Comparison of ENCODE assay signal across 19 cellular contexts in genomic region chr2:52034706-52035105, GRCh38.
A peak's percentile ranks its signal among the peaks of the same experiment; 100 is the strongest.
DNase-seq lines count a peak whose midpoint lies in the region; ATAC-seq and TF ChIP-seq lines count a peak whose summit lies in the region.
"Had no signal": no experiment of that assay in that cellular context is flagged by ENCODE, and none has a peak within 500 bp of the region (broad histone marks: within the 10 kb centered on the region; RNA-seq: fewer than 3 reads in every experiment).

No MANE protein-coding gene starts in this region.

- peaks cover 21% of the 10 kb centered on the region for H3K4me1 ChIP-seq in HAP-1
- peaks cover 10% of the 10 kb centered on the region for H3K4me1 ChIP-seq in OCI-LY3 (ENCODE audit: low read length)
- H3K4me1 ChIP-seq: colonic mucosa, neural progenitor cell, spleen had no signal

- H3K27me3 ChIP-seq in HAP-1 (ENCODE audit: low read depth) (no peaks in the 10 kb centered on the region), OCI-LY3 (ENCODE audit: low read depth, low read length) (no peaks in the 10 kb centered on the region)
- H3K27me3 ChIP-seq: colonic mucosa, neural progenitor cell, spleen had no signal

- H3K36me3 ChIP-seq in HAP-1 (replicated peaks) (no peaks in the 10 kb centered on the region), OCI-LY3 (replicated peaks; ENCODE audit: low read depth, low read length) (no peaks in the 10 kb centered on the region)
- H3K36me3 ChIP-seq: colonic mucosa, neural progenitor cell, spleen had no signal

- H3K79me2 ChIP-seq in OCI-LY3 (ENCODE audit: low read length) = no peaks in the 10 kb centered on the region

- TF ChIP-seq CTCF in OCI-LY3 (IDR thresholded peaks at IDR 0.05; ENCODE audit: low read depth, low read length) (peak; percentile 24), fibroblast of mammary gland (conservative IDR thresholded peaks at IDR 0.05; ENCODE audit: control insufficient read depth, insufficient read depth, low read depth, low read length) (no peak)

- no peak overlapping the region for H3K4me3 ChIP-seq in HAP-1
- H3K4me3 ChIP-seq in OCI-LY3 (ENCODE audit: low read length) = no peak overlapping the region
- no peak overlapping the region for H3K4me3 ChIP-seq in fibroblast of mammary gland (ENCODE audit: control insufficient read depth, low read depth, low read length)
- H3K4me3 ChIP-seq: colonic mucosa, neural progenitor cell, spleen had no signal

- ATAC-seq in HG02642 (IDR thresholded peaks at IDR 0.05; ENCODE audit: poor library complexity, unreplicated experiment) (no peak), HG02798 (IDR thresholded peaks at IDR 0.05; ENCODE audit: poor library complexity, unreplicated experiment) (no peak)

- H3K9me3 ChIP-seq in HAP-1 (no peaks in the 10 kb centered on the region), OCI-LY3 (ENCODE audit: insufficient read depth, low read length) (no peaks in the 10 kb centered on the region)
- H3K9me3 ChIP-seq: colonic mucosa, spleen had no signal

- H3K27ac ChIP-seq in OCI-LY3 (ENCODE audit: low read length) = no peak overlapping the region
- H3K27ac ChIP-seq: colonic mucosa, neural progenitor cell, spleen had no signal

- DNase-seq in DMS53 (lab: John Stamatoyannopoulos, UW) (peak; percentile 64), HAP-1 (ENCODE audit: low spot score in 2 of 2) (peak; percentile 20 to 42), fibroblast of mammary gland (ENCODE audit: low read depth) (peak; percentile 3), NCI-H128 (lab: John Stamatoyannopoulos, UW; ENCODE audit: unreplicated experiment) (no peak), AG20443 (ENCODE audit: low spot score) (no peak)
- DNase-seq: activated CD4-positive, alpha-beta T cell treated with anti-CD3 and anti-CD28 coated beads, Interleukin-2, amount 50 U/mL, for 1 hour; activated CD8-positive, alpha-beta memory T cell treated with anti-CD3 and anti-CD28 coated beads, Interleukin-2, amount 50 U/mL, for 48 hours; activated gamma-delta T cell; colonic mucosa; Karpas-422; midbrain; NCI-H1105 treated with DMSO at 0.1 percent for 48 hours; NCI-H446; spleen; stimulated activated CD8-positive, alpha-beta memory T cell treated with anti-CD3 and anti-CD28 coated beads, Interleukin-4, amount 100 ng/mL, for 48 hours had no signal

- H3K9ac ChIP-seq in OCI-LY3 (ENCODE audit: low read length) = no peak overlapping the region
- H3K9ac ChIP-seq: neural progenitor cell had no signal

- H2AFZ ChIP-seq in OCI-LY3 (ENCODE audit: low read depth, low read length) = no peak overlapping the region
- H2AFZ ChIP-seq: neural progenitor cell had no signal

- no peaks in the 10 kb centered on the region for H4K20me1 ChIP-seq in OCI-LY3 (ENCODE audit: insufficient read depth, low read length)

- no peak overlapping the region for H3K4me2 ChIP-seq in OCI-LY3 (ENCODE audit: low read length)
- H3K4me2 ChIP-seq: neural progenitor cell had no signal

- in situ Hi-C loops in HAP-1 (cut with MboI; ENCODE audit: low sequenced_read_pairs) = no loop called here

Comparison
In these comparisons a context has a peak if more than half of its experiments do, and no peak if none do; other contexts are left out.
1. DNase-seq: peak in DMS53 (single experiment), HAP-1 (2 of 2) and fibroblast of mammary gland (single experiment); none in NCI-H128 (single experiment) and AG20443 (single experiment).